ENCODE assay signal across 15 cellular contexts in the genomic region with DNA sequence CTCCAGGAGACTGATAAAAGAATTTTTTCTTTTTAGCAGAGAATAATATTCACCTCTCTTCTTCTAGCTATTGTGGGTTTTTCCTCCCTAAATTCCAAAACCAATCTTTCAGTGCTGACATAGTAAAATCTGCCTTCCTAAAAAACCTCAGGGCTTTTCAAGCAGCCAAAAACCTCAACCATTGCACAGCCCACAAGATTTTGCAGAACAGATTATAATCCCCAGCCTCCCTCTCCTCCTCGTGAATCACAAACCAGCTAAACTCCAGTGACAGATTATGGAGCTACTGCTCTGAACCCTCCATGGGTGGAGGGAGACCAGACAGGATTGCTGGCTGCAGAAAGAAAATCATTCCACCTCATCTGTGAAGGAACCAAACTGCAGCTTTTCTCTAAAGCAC.
DNase-seq lines count a peak whose midpoint lies in the region; ATAC-seq and TF ChIP-seq lines count a peak whose summit lies in the region.
"Had no signal": no experiment of that assay in that cellular context is flagged by ENCODE, and none has a peak within 500 bp of the region (broad histone marks: within the 10 kb centered on the region; RNA-seq: fewer than 3 reads in every experiment).

No MANE protein-coding gene starts in this region.

- TF ChIP-seq CTCF in esophagus squamous epithelium (IDR thresholded peaks at IDR 0.05) (no peak), thyroid gland (IDR thresholded peaks at IDR 0.05) (no peak)

- TF ChIP-seq POLR2A in esophagus squamous epithelium (IDR thresholded peaks at IDR 0.05) (no peak), thyroid gland (IDR thresholded peaks at IDR 0.05) (no peak)

- H3K27me3 ChIP-seq in GM23248 (replicated peaks; ENCODE audit: insufficient read depth) = no peaks in the 10 kb centered on the region
- H3K27me3 ChIP-seq in esophagus squamous epithelium = no peaks in the 10 kb centered on the region
- H3K27me3 ChIP-seq in thyroid gland = no peaks in the 10 kb centered on the region
- H3K27me3 ChIP-seq: BLaER1 had no signal

- peaks cover 23% of the 10 kb centered on the region for H3F3A ChIP-seq in GM23248 (ENCODE audit: insufficient read depth)

- 19 to 20% methylated on average over 1 of the region's 1 CpG for WGBS in GM23248 (ENCODE audit: low coverage in 1 of 2, low lambda C conversion rate in 2 of 2, missing lambda C conversion rate in 2 of 2), 2 experiments
- WGBS in esophagus squamous epithelium, 2 donors = 22 to 30% methylated on average over 1 of the region's 1 CpG
- WGBS in thyroid gland, 2 donors = 56 to 69% methylated on average over 1 of the region's 1 CpG

- no peaks in the 10 kb centered on the region for H3K36me3 ChIP-seq in GM23248 (ENCODE audit: low read depth)
- H3K36me3 ChIP-seq in esophagus squamous epithelium = no peaks in the 10 kb centered on the region
- no peaks in the 10 kb centered on the region for H3K36me3 ChIP-seq in thyroid gland
- H3K36me3 ChIP-seq: BLaER1 had no signal

- H4K20me1 ChIP-seq in GM23248 (ENCODE audit: insufficient read depth) = no peaks in the 10 kb centered on the region
- H4K20me1 ChIP-seq: BLaER1 had no signal

- H3K27ac ChIP-seq in GM23248 (no peak overlapping the region), esophagus squamous epithelium (peak overlapping the region; percentile 18 to 93 (median 80)), thyroid gland (peak overlapping the region; percentile 88 to 96 (median 95))
- H3K27ac ChIP-seq: BLaER1, RWPE1 had no signal

- in situ Hi-C loops in GM23248 (cut with MboI) = no loop called here

- no peak overlapping the region for H3K4me2 ChIP-seq in GM23248 (ENCODE audit: unreplicated experiment)
- H3K4me2 ChIP-seq: BLaER1 had no signal

- DNase-seq in GM23248 (peak; percentile 7), RPMI7951 (ENCODE audit: low read depth) (peak; percentile 73), esophagus squamous epithelium (lab: John Stamatoyannopoulos, UW) (no peak), thyroid gland (no peak), iPS-NIHi11 (ENCODE audit: low spot score) (no peak)
- DNase-seq: CD8-positive, alpha-beta memory T cell; DMS 273 treated with DMSO at 0.1 percent for 48 hours; Karpas-422; NCI-H1436 treated with DMSO at 0.1 percent for 48 hours; NCI-H2081; NCI-H524 had no signal

- peaks cover 48% of the 10 kb centered on the region for H3K79me2 ChIP-seq in GM23248 (ENCODE audit: insufficient read depth)

- no peak overlapping the region for H2AFZ ChIP-seq in GM23248

- ATAC-seq in HG03571 (IDR thresholded peaks at IDR 0.05; ENCODE audit: unreplicated experiment) (no peak), HG03139 (IDR thresholded peaks at IDR 0.05; ENCODE audit: unreplicated experiment) (no peak)

- peaks cover 26% of the 10 kb centered on the region for H3K4me1 ChIP-seq in GM23248 (ENCODE audit: insufficient read depth)
- peaks cover 0 to 74% (median 4%) of the 10 kb centered on the region in 3 donors for H3K4me1 ChIP-seq in esophagus squamous epithelium
- H3K4me1 ChIP-seq in thyroid gland = peaks cover 58 to 75% of the 10 kb centered on the region in 2 donors

- H3K9me3 ChIP-seq in GM23248 (ENCODE audit: low read depth) (no peaks in the 10 kb centered on the region), esophagus squamous epithelium (no peaks in the 10 kb centered on the region), thyroid gland (no peaks in the 10 kb centered on the region)

- H3K9me2 ChIP-seq in GM23248 (ENCODE audit: insufficient read depth) = no peaks in the 10 kb centered on the region

- H3K9ac ChIP-seq in GM23248 = no peak overlapping the region
- H3K9ac ChIP-seq: BLaER1 had no signal

- H3K4me3 ChIP-seq in GM23248 (no peak overlapping the region), esophagus squamous epithelium (no peak overlapping the region), thyroid gland (replicated peaks in 1 of 3) (no peak overlapping the region)
- H3K4me3 ChIP-seq: BLaER1 had no signal

- intact Hi-C loops in esophagus squamous epithelium (cut with DNase I) (no loop called here), thyroid gland (cut with DNase I) (no loop called here)

Comparison
In these comparisons a context has a peak if more than half of its experiments do, and no peak if none do; other contexts are left out.
1. DNase-seq: peak in GM23248 (single experiment) and RPMI7951 (single experiment); none in esophagus squamous epithelium (single experiment), thyroid gland (0 of 2) and iPS-NIHi11 (single experiment).